ENCODE assay signal across 11 cellular contexts in the genomic region with DNA sequence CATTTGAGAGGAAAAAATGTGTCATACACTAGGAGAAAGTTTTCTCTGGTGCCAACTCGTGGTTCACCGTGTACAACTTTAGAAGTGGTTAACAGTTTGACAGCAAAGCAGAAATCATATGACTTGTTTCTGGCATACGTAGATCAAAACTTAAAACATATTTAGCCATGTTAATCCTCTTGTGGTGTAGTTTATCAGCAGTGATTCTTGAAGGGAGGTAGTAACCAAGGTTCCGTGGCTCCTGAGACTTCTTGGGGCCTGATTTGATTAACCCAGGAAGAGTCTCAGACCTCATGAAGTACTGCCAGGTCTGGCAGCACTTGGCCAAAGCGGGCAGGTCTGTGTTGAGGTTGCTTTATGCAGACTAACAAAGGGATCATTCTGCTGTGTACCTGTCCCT. TPM values are rescaled to one million over a fixed set of nuclear protein-coding genes. Genes with fewer than 3 reads are reported as not detected.
DNase-seq lines count a peak whose midpoint lies in the region; ATAC-seq and TF ChIP-seq lines count a peak whose summit lies in the region.
"Had no signal": no experiment of that assay in that cellular context is flagged by ENCODE, and none has a peak within 500 bp of the region (broad histone marks: within the 10 kb centered on the region; RNA-seq: fewer than 3 reads in every experiment).

No MANE protein-coding gene starts in this region.

- H3K9me3 ChIP-seq in upper lobe of left lung = no peaks in the 10 kb centered on the region

- WGBS in upper lobe of left lung, 2 donors = 65 to 72% methylated on average over 5 of the region's 5 CpGs

- no peaks in the 10 kb centered on the region for H3K9me3 Mint-ChIP-seq in activated T-helper 1 cell treated with anti-CD3 and anti-CD28 coated beads, Interleukin-12 subunit alpha, Interleukin-12 subunit beta, Interleukin-2, Interleukin-4 antibody, amounts not matched to agents 30 ng/mL and 10 ng/mL and 1 ng/mL, durations not matched to agents 14 hours and 24 hours and 36 hours
- no peaks in the 10 kb centered on the region for H3K9me3 Mint-ChIP-seq in immature natural killer cell
- no peaks in the 10 kb centered on the region for H3K9me3 Mint-ChIP-seq in stimulated activated naive CD8-positive, alpha-beta T cell treated with anti-CD3 and anti-CD28 coated beads, Interleukin-15, amount 100 ng/mL, for 72 hours

- H3K36me3 Mint-ChIP-seq in activated T-helper 1 cell treated with anti-CD3 and anti-CD28 coated beads, Interleukin-12 subunit alpha, Interleukin-12 subunit beta, Interleukin-2, Interleukin-4 antibody, amounts not matched to agents 30 ng/mL and 10 ng/mL and 1 ng/mL, durations not matched to agents 14 hours and 24 hours and 36 hours (ENCODE audit: low read depth) = peaks cover 68% of the 10 kb centered on the region
- peaks cover 24 to 52% (median 30%) of the 10 kb centered on the region in 3 donors for H3K36me3 Mint-ChIP-seq in immature natural killer cell

- H3K27me3 Mint-ChIP-seq in activated T-helper 1 cell treated with anti-CD3 and anti-CD28 coated beads, Interleukin-12 subunit alpha, Interleukin-12 subunit beta, Interleukin-2, Interleukin-4 antibody, amounts not matched to agents 30 ng/mL and 10 ng/mL and 1 ng/mL, durations not matched to agents 14 hours and 24 hours and 36 hours (ENCODE audit: insufficient read depth) = no peaks in the 10 kb centered on the region
- no peaks in the 10 kb centered on the region for H3K27me3 Mint-ChIP-seq in immature natural killer cell (ENCODE audit: low read depth in 3 of 3)
- H3K27me3 Mint-ChIP-seq in stimulated activated naive CD8-positive, alpha-beta T cell treated with anti-CD3 and anti-CD28 coated beads, Interleukin-15, amount 100 ng/mL, for 72 hours = no peaks in the 10 kb centered on the region

- no peak overlapping the region for H3K27ac ChIP-seq in upper lobe of left lung

- H3K36me3 ChIP-seq in upper lobe of left lung = peaks cover 16 to 98% (median 78%) of the 10 kb centered on the region in 4 donors

- peak; percentile 15 to 20 for DNase-seq in stimulated activated CD4-positive, alpha-beta T cell treated with anti-CD3 and anti-CD28 coated beads, Interleukin-12 subunit alpha, Interleukin-12 subunit beta, amount 100 ng/mL, for 24 hours (ENCODE audit: low read depth in 2 of 2)
- no peak for DNase-seq in stimulated activated CD4-positive, alpha-beta T cell treated with anti-CD3 and anti-CD28 coated beads, Interleukin-2, amount 100 ng/mL, for 48 hours
- peak; percentile 10 for DNase-seq in activated T-helper 1 cell treated with anti-CD3 and anti-CD28 coated beads, Interleukin-12 subunit alpha, Interleukin-12 subunit beta, Interleukin-2, Interleukin-4 antibody, amounts not matched to agents 30 ng/mL and 10 ng/mL and 1 ng/mL, durations not matched to agents 14 hours and 24 hours and 36 hours (ENCODE audit: low spot score)
- DNase-seq in immature natural killer cell (peak; percentile 34 to 43 (median 42)), MV-4-11 (lab: John Stamatoyannopoulos, UW) (no peak), upper lobe of left lung (no peak), cerebellar cortex (ENCODE audit: low spot score) (no peak)
- peak; percentile 27 to 57 for DNase-seq in stimulated activated naive CD8-positive, alpha-beta T cell treated with anti-CD3 and anti-CD28 coated beads, Interleukin-15, amount 100 ng/mL, for 72 hours
- DNase-seq: caudate nucleus, NCI-H2171 had no signal

- H3K27me3 ChIP-seq in upper lobe of left lung = no peaks in the 10 kb centered on the region

- peak overlapping the region; percentile 82 for H3K27ac Mint-ChIP-seq in activated T-helper 1 cell treated with anti-CD3 and anti-CD28 coated beads, Interleukin-12 subunit alpha, Interleukin-12 subunit beta, Interleukin-2, Interleukin-4 antibody, amounts not matched to agents 30 ng/mL and 10 ng/mL and 1 ng/mL, durations not matched to agents 14 hours and 24 hours and 36 hours
- peak overlapping the region; percentile 53 to 79 (median 64) for H3K27ac Mint-ChIP-seq in immature natural killer cell
- H3K27ac Mint-ChIP-seq in stimulated activated naive CD8-positive, alpha-beta T cell treated with anti-CD3 and anti-CD28 coated beads, Interleukin-15, amount 100 ng/mL, for 72 hours = peak overlapping the region; percentile 86 to 90

- no peak for TF ChIP-seq CTCF in upper lobe of left lung (IDR thresholded peaks at IDR 0.05)

- TF ChIP-seq EP300 in upper lobe of left lung (IDR thresholded peaks at IDR 0.05) = no peak

- peak; percentile 98 for ATAC-seq in stimulated activated naive CD8-positive, alpha-beta T cell treated with anti-CD3 and anti-CD28 coated beads, Interleukin-15, amount 100 ng/mL, for 72 hours
- no peak for ATAC-seq in upper lobe of left lung (ENCODE audit: low FRiP score in 2 of 2)

- intact Hi-C loops in activated T-helper 1 cell treated with anti-CD3 and anti-CD28 coated beads, Interleukin-12 subunit alpha, Interleukin-12 subunit beta, Interleukin-2, Interleukin-4 antibody, amounts not matched to agents 30 ng/mL and 10 ng/mL and 1 ng/mL, durations not matched to agents 14 hours and 24 hours and 36 hours (cut with micrococcal nuclease) = loop anchor here (1.0 to 2.0 kb wide), 6 partner anchors 11 to 177 kb away; no protein-coding TSS in a partner anchor

- no peaks in the 10 kb centered on the region for H3K4me1 ChIP-seq in upper lobe of left lung

- peaks cover 67% of the 10 kb centered on the region for H3K4me1 Mint-ChIP-seq in activated T-helper 1 cell treated with anti-CD3 and anti-CD28 coated beads, Interleukin-12 subunit alpha, Interleukin-12 subunit beta, Interleukin-2, Interleukin-4 antibody, amounts not matched to agents 30 ng/mL and 10 ng/mL and 1 ng/mL, durations not matched to agents 14 hours and 24 hours and 36 hours (ENCODE audit: low read depth)
- peaks cover 4 to 8% of the 10 kb centered on the region in 2 donors for H3K4me1 Mint-ChIP-seq in immature natural killer cell
- H3K4me1 Mint-ChIP-seq in stimulated activated naive CD8-positive, alpha-beta T cell treated with anti-CD3 and anti-CD28 coated beads, Interleukin-15, amount 100 ng/mL, for 72 hours = peaks cover 68% of the 10 kb centered on the region

- no peak for TF ChIP-seq POLR2A in upper lobe of left lung (IDR thresholded peaks at IDR 0.05)

- H3K4me3 Mint-ChIP-seq in activated T-helper 1 cell treated with anti-CD3 and anti-CD28 coated beads, Interleukin-12 subunit alpha, Interleukin-12 subunit beta, Interleukin-2, Interleukin-4 antibody, amounts not matched to agents 30 ng/mL and 10 ng/mL and 1 ng/mL, durations not matched to agents 14 hours and 24 hours and 36 hours = peak overlapping the region; percentile 76
- H3K4me3 Mint-ChIP-seq in immature natural killer cell = peak overlapping the region in 1 of 5 donors; percentile 9
- peak overlapping the region; percentile 39 to 54 for H3K4me3 Mint-ChIP-seq in stimulated activated naive CD8-positive, alpha-beta T cell treated with anti-CD3 and anti-CD28 coated beads, Interleukin-15, amount 100 ng/mL, for 72 hours

- no peak overlapping the region for H3K4me3 ChIP-seq in upper lobe of left lung

RNA-seq across cellular contexts. Expression of a gene that starts 40.5 kb away (rescaled TPM):
- total RNA-seq in activated T-helper 1 cell treated with anti-CD3 and anti-CD28 coated beads, Interleukin-12 subunit alpha, Interleukin-12 subunit beta, Interleukin-2, Interleukin-4 antibody, amounts not matched to agents 30 ng/mL and 10 ng/mL and 1 ng/mL, durations not matched to agents 14 hours and 24 hours and 36 hours = 235 and 245 TPM in 2 replicates
- 10 to 100 TPM; 16.9 to 40.3 (median 22.9) TPM for polyA plus RNA-seq in immature natural killer cell
- 100 to 1,000 TPM; 124 to 175 (median 145) TPM for total RNA-seq in upper lobe of left lung

RNA-seq across cellular contexts. Expression of a gene that starts 41.5 kb away (rescaled TPM):
- total RNA-seq in activated T-helper 1 cell treated with anti-CD3 and anti-CD28 coated beads, Interleukin-12 subunit alpha, Interleukin-12 subunit beta, Interleukin-2, Interleukin-4 antibody, amounts not matched to agents 30 ng/mL and 10 ng/mL and 1 ng/mL, durations not matched to agents 14 hours and 24 hours and 36 hours = 5.8 and 6.1 TPM in 2 replicates
- polyA plus RNA-seq in immature natural killer cell = not detected
- total RNA-seq in upper lobe of left lung = under 1 TPM in 1 of 6 donors, not detected in 5; 0.17 TPM
- total RNA-seq: urinary bladder had no signal
- polyA plus RNA-seq: urinary bladder had no signal

RNA-seq across cellular contexts. Expression of a gene that starts 53.2 kb away (rescaled TPM):
- total RNA-seq in activated T-helper 1 cell treated with anti-CD3 and anti-CD28 coated beads, Interleukin-12 subunit alpha, Interleukin-12 subunit beta, Interleukin-2, Interleukin-4 antibody, amounts not matched to agents 30 ng/mL and 10 ng/mL and 1 ng/mL, durations not matched to agents 14 hours and 24 hours and 36 hours = 3.0 and 3.2 TPM in 2 replicates
- not detected for polyA plus RNA-seq in immature natural killer cell
- total RNA-seq in upper lobe of left lung = 1 to 10 TPM in 1 of 6 donors, under 1 TPM in 5; 0.30 to 2.1 (median 0.78) TPM

Comparison
In these comparisons a context has a peak if more than half of its experiments do, and no peak if none do; other contexts are left out.
1. DNase-seq: peak in stimulated activated CD4-positive, alpha-beta T cell treated with anti-CD3 and anti-CD28 coated beads, Interleukin-12 subunit alpha, Interleukin-12 subunit beta, amount 100 ng/mL, for 24 hours (2 of 2), activated T-helper 1 cell treated with anti-CD3 and anti-CD28 coated beads, Interleukin-12 subunit alpha, Interleukin-12 subunit beta, Interleukin-2, Interleukin-4 antibody, amounts not matched to agents 30 ng/mL and 10 ng/mL and 1 ng/mL, durations not matched to agents 14 hours and 24 hours and 36 hours (single experiment), immature natural killer cell (3 of 3) and stimulated activated naive CD8-positive, alpha-beta T cell treated with anti-CD3 and anti-CD28 coated beads, Interleukin-15, amount 100 ng/mL, for 72 hours (2 of 2); none in stimulated activated CD4-positive, alpha-beta T cell treated with anti-CD3 and anti-CD28 coated beads, Interleukin-2, amount 100 ng/mL, for 48 hours (0 of 2), MV-4-11 (single experiment), upper lobe of left lung (0 of 2) and cerebellar cortex (single experiment).
2. Peak in every context shown above with its lines, with median percentiles within 50 percentile points of each other: H3K27ac Mint-ChIP-seq.